Comparison of ENCODE assay signal across 27 cellular contexts in genomic region chr4:164381859-164382258, GRCh38.
"Had no signal": no experiment of that assay in that cellular context is flagged by ENCODE, and none has a peak within 500 bp of the region (broad histone marks: within the 10 kb centered on the region; RNA-seq: fewer than 3 reads in every experiment).

No MANE protein-coding gene starts in this region.

- H3K36me3 ChIP-seq: ascending aorta, brain microvascular endothelial cell, cardiac muscle cell had no signal

- ATAC-seq: activated CD8-positive, alpha-beta memory T cell treated with anti-CD3 and anti-CD28 coated beads, Interleukin-2, amount 10 ng/mL, durations not matched to agents 7 days and 5 days; activated naive CD8-positive, alpha-beta T cell treated with anti-CD3 and anti-CD28 coated beads, Interleukin-2, amount 50 U/mL, for 24 hours; K562; PC-3; T-helper 17 cell; WTC11 had no signal

- H3K36me3 Mint-ChIP-seq: activated CD8-positive, alpha-beta memory T cell treated with anti-CD3 and anti-CD28 coated beads, Interleukin-2, amount 10 ng/mL, durations not matched to agents 7 days and 5 days; activated naive CD4-positive, alpha-beta T cell treated with anti-CD3 and anti-CD28 coated beads, Interleukin-2, amount 50 U/mL, for 24 hours; WTC11 had no signal

- H3K27ac ChIP-seq: ascending aorta, brain microvascular endothelial cell, cardiac muscle cell had no signal

- H3K27ac Mint-ChIP-seq: activated CD4-positive, alpha-beta T cell treated with anti-CD3 and anti-CD28 coated beads, Interleukin-2, amount 10 ng/mL, durations not matched to agents 24 days and 14 days; activated CD8-positive, alpha-beta memory T cell treated with anti-CD3 and anti-CD28 coated beads, Interleukin-2, amount 10 ng/mL, durations not matched to agents 7 days and 5 days; activated naive CD4-positive, alpha-beta T cell treated with anti-CD3 and anti-CD28 coated beads, Interleukin-2, amount 50 U/mL, for 24 hours; activated naive CD8-positive, alpha-beta T cell treated with anti-CD3 and anti-CD28 coated beads, Interleukin-2, amount 50 U/mL, for 24 hours; activated T-cell treated with anti-CD3 and anti-CD28 coated beads, Interleukin-2, amount 50 U/mL, for 24 hours; activated T-helper 1 cell treated with anti-CD3 and anti-CD28 coated beads, Interleukin-12 subunit alpha, Interleukin-12 subunit beta, Interleukin-2, Interleukin-4 antibody, amounts not matched to agents 30 ng/mL and 10 ng/mL and 1 ng/mL, durations not matched to agents 14 hours and 24 hours and 36 hours; T-helper 17 cell; WTC11 had no signal

- H3K4me3 ChIP-seq: ascending aorta, cardiac muscle cell, K562 had no signal

- H3K4me3 Mint-ChIP-seq: activated CD4-positive, alpha-beta T cell treated with anti-CD3 and anti-CD28 coated beads, Interleukin-2, amount 10 ng/mL, durations not matched to agents 24 days and 14 days; activated CD8-positive, alpha-beta memory T cell treated with anti-CD3 and anti-CD28 coated beads, Interleukin-2, amount 10 ng/mL, durations not matched to agents 7 days and 5 days; activated naive CD4-positive, alpha-beta T cell treated with anti-CD3 and anti-CD28 coated beads, Interleukin-2, amount 50 U/mL, for 24 hours; activated naive CD8-positive, alpha-beta T cell treated with anti-CD3 and anti-CD28 coated beads, Interleukin-2, amount 50 U/mL, for 24 hours; activated T-cell treated with anti-CD3 and anti-CD28 coated beads, Interleukin-2, amount 50 U/mL, for 24 hours; activated T-helper 1 cell treated with anti-CD3 and anti-CD28 coated beads, Interleukin-12 subunit alpha, Interleukin-12 subunit beta, Interleukin-2, Interleukin-4 antibody, amounts not matched to agents 30 ng/mL and 10 ng/mL and 1 ng/mL, durations not matched to agents 14 hours and 24 hours and 36 hours; T-helper 17 cell had no signal

- H3K4me1 ChIP-seq: ascending aorta had no signal

- H3K9me3 Mint-ChIP-seq: activated CD4-positive, alpha-beta T cell treated with anti-CD3 and anti-CD28 coated beads, Interleukin-2, amount 10 ng/mL, durations not matched to agents 24 days and 14 days; activated naive CD4-positive, alpha-beta T cell treated with anti-CD3 and anti-CD28 coated beads, Interleukin-2, amount 50 U/mL, for 24 hours; activated naive CD8-positive, alpha-beta T cell treated with anti-CD3 and anti-CD28 coated beads, Interleukin-2, amount 50 U/mL, for 24 hours; activated T-cell treated with anti-CD3 and anti-CD28 coated beads, Interleukin-2, amount 50 U/mL, for 24 hours; activated T-helper 1 cell treated with anti-CD3 and anti-CD28 coated beads, Interleukin-12 subunit alpha, Interleukin-12 subunit beta, Interleukin-2, Interleukin-4 antibody, amounts not matched to agents 30 ng/mL and 10 ng/mL and 1 ng/mL, durations not matched to agents 14 hours and 24 hours and 36 hours; WTC11 had no signal

- H3K27me3 ChIP-seq: ascending aorta, brain microvascular endothelial cell had no signal

- H3K4me1 Mint-ChIP-seq: activated CD4-positive, alpha-beta T cell treated with anti-CD3 and anti-CD28 coated beads, Interleukin-2, amount 10 ng/mL, durations not matched to agents 24 days and 14 days; activated CD8-positive, alpha-beta memory T cell treated with anti-CD3 and anti-CD28 coated beads, Interleukin-2, amount 10 ng/mL, durations not matched to agents 7 days and 5 days; activated naive CD4-positive, alpha-beta T cell treated with anti-CD3 and anti-CD28 coated beads, Interleukin-2, amount 50 U/mL, for 24 hours; activated naive CD8-positive, alpha-beta T cell treated with anti-CD3 and anti-CD28 coated beads, Interleukin-2, amount 50 U/mL, for 24 hours had no signal

- DNase-seq: activated CD4-positive, alpha-beta T cell treated with anti-CD3 and anti-CD28 coated beads, Interleukin-2, amount 10 ng/mL, durations not matched to agents 24 days and 14 days; activated CD4-positive, alpha-beta T cell treated with anti-CD3 and anti-CD28 coated beads, Interleukin-2, amount 50 U/mL, for 48 hours; activated CD4-positive, CD25-positive, alpha-beta regulatory T cell treated with anti-CD3 and anti-CD28 coated beads, Interleukin-2, amount 50 U/mL, for 72 hours; activated CD8-positive, alpha-beta memory T cell treated with anti-CD3 and anti-CD28 coated beads, Interleukin-2, amount 10 ng/mL, durations not matched to agents 7 days and 5 days; activated effector memory CD4-positive, alpha-beta T cell treated with Interleukin-2 at 50 U/mL for 16 hours; activated naive CD4-positive, alpha-beta T cell; activated naive CD8-positive, alpha-beta T cell treated with anti-CD3 and anti-CD28 coated beads, Interleukin-2, amount 50 U/mL, for 24 hours; activated T-cell treated with anti-CD3 and anti-CD28 coated beads, Interleukin-2, amount 50 U/mL, for 24 hours; amniotic stem cell; brain microvascular endothelial cell; Karpas-422; NCI-H1105 treated with DMSO at 0.1 percent for 48 hours; NCI-H1436 treated with DMSO at 0.1 percent for 48 hours; NCI-H187; NCI-H2081; NCI-H510A treated with DMSO at 0.1 percent for 48 hours; NCI-H69; PC-3; SHP77; T-helper 17 cell; T-helper 9 cell had no signal

- H3K9me3 ChIP-seq: ascending aorta had no signal
